8 cellular contexts compared by ENCODE assay signal in genomic region chr12:131829795-131830334, GRCh38. TPM values are rescaled to one million over a fixed set of nuclear protein-coding genes. Genes with fewer than 3 reads are reported as not detected.
DNase-seq lines count a peak whose midpoint lies in the region; ATAC-seq and TF ChIP-seq lines count a peak whose summit lies in the region.

No MANE protein-coding gene starts in this region.

- TF ChIP-seq POLR2A in upper lobe of left lung (IDR thresholded peaks at IDR 0.05): no peak

- H3K27ac ChIP-seq in left lung: no peak overlapping the region
- H3K27ac ChIP-seq in upper lobe of left lung: peak overlapping the region in 2 of 4 donors; percentile 24 to 55

- H3K4me1 ChIP-seq in left lung: peaks cover 23 to 48% of the 10 kb centered on the region in 2 donors
- peaks cover 34 to 51% (median 37%) of the 10 kb centered on the region in 4 donors for H3K4me1 ChIP-seq in upper lobe of left lung

- H3K4me3 ChIP-seq in cardiac fibroblast (replicated peaks in 1 of 2; ENCODE audit: low read depth in 2 of 2, low read length in 2 of 2) (peak overlapping the region; percentile 63 to 69), left lung (peak overlapping the region; percentile 25 to 57), upper lobe of left lung (peak overlapping the region; percentile 16 to 53 (median 48))

- intact Hi-C loops in left lung (cut with DNase I): no loop called here

- H3K36me3 ChIP-seq in left lung: no peaks in the 10 kb centered on the region
- no peaks in the 10 kb centered on the region for H3K36me3 ChIP-seq in upper lobe of left lung

- peak; percentile 2 for ATAC-seq in left lung
- ATAC-seq in upper lobe of left lung (ENCODE audit: low FRiP score in 2 of 2): peak in 1 of 2 donors; percentile 4

- no peaks in the 10 kb centered on the region for H3K9me3 ChIP-seq in left lung
- H3K9me3 ChIP-seq in upper lobe of left lung: no peaks in the 10 kb centered on the region

- WGBS in upper lobe of left lung, 2 donors: 7% methylated on average over 6 of the region's 28 CpGs; no CpG with 5 or more reads in 1 of the 2 donors

- DNase-seq in activated effector memory CD4-positive, alpha-beta T cell treated with anti-CD3 and anti-CD28 coated beads, Interleukin-2, amount 50 U/mL, for 16 hours: peak; percentile 61
- DNase-seq in activated effector memory CD4-positive, alpha-beta T cell treated with Interleukin-2 at 50 U/mL for 16 hours: no peak
- DNase-seq in cardiac fibroblast (ENCODE audit: low read depth in 2 of 2): no peak
- DNase-seq in left lung: peak in 1 of 2 donors; percentile 69
- peak in 1 of 2 donors; percentile 80 for DNase-seq in upper lobe of left lung
- DNase-seq in LoVo (ENCODE audit: low spot score): no peak
- DNase-seq in SIG-M5 (lab: John Stamatoyannopoulos, UW): no peak
- no peak for DNase-seq in GDM1 (lab: John Stamatoyannopoulos, UW)

- peaks cover 41 to 94% of the 10 kb centered on the region in 2 donors for H3K27me3 ChIP-seq in left lung
- H3K27me3 ChIP-seq in upper lobe of left lung: peaks cover 2 to 53% (median 28%) of the 10 kb centered on the region in 4 donors

- no peak for TF ChIP-seq EP300 in upper lobe of left lung (IDR thresholded peaks at IDR 0.05)

- no peak for TF ChIP-seq CTCF in cardiac fibroblast (IDR thresholded peaks at IDR 0.05; ENCODE audit: low read depth, low read length)
- TF ChIP-seq CTCF in left lung (IDR thresholded peaks at IDR 0.05): no peak
- no peak for TF ChIP-seq CTCF in upper lobe of left lung (IDR thresholded peaks at IDR 0.05)

RNA-seq across cellular contexts. Expression of gene MMP17, which starts 1.7 kb away (rescaled TPM):
- total RNA-seq in left lung (1 to 10 TPM; 2.7 to 5.2 TPM), upper lobe of left lung (1 to 10 TPM; 3.1 to 7.1 (median 5.9) TPM)
